In genomic region chr20:38355161-38356012, GRCh38 we compare ENCODE assay signal across 1 cellular context.
TF ChIP-seq lines count a peak whose summit lies in the region.

No MANE protein-coding gene starts in this region.

TF ChIP-seq in H1, 55 proteins besides CTCF, POLR2A, EP300 and RAD21 (continued from another document):
- TF ChIP-seq GABPA (IDR thresholded peaks at IDR 0.05; ENCODE audit: borderline replicate concordance, insufficient read depth, low read length): no peak
- no peak for TF ChIP-seq HDAC6 (IDR thresholded peaks at IDR 0.05; ENCODE audit: low read depth, low read length)
- TF ChIP-seq SIX5 (IDR thresholded peaks at IDR 0.05; ENCODE audit: low read depth, low read length): no peak
- no peak for TF ChIP-seq MAFK (IDR thresholded peaks at IDR 0.05; ENCODE audit: low read depth, low read length)
- TF ChIP-seq SP4 (IDR thresholded peaks at IDR 0.05; ENCODE audit: low read length): no peak
TF ChIP-seq in H1: peak in this region for 0.
